15 cellular contexts compared by ENCODE assay signal in genomic region chr5:150616506-150616905, GRCh38. TPM values are rescaled to one million over a fixed set of nuclear protein-coding genes. Genes with fewer than 3 reads are reported as not detected.
DNase-seq lines count a peak whose midpoint lies in the region; ATAC-seq and TF ChIP-seq lines count a peak whose summit lies in the region.
"Had no signal": no experiment of that assay in that cellular context is flagged by ENCODE, and none has a peak within 500 bp of the region (broad histone marks: within the 10 kb centered on the region; RNA-seq: fewer than 3 reads in every experiment).

No MANE protein-coding gene starts in this region.

- H3K36me3 ChIP-seq in left ventricle myocardium inferior = no peaks in the 10 kb centered on the region
- H3K36me3 ChIP-seq in breast epithelium = no peaks in the 10 kb centered on the region
- H3K36me3 ChIP-seq: vagina had no signal

- TF ChIP-seq CTCF in left ventricle myocardium inferior (IDR thresholded peaks at IDR 0.05; ENCODE audit: borderline replicate concordance) (no peak), breast epithelium (IDR thresholded peaks at IDR 0.05) (no peak), nephron (IDR thresholded peaks at IDR 0.05; ENCODE audit: unreplicated experiment in 3 of 3) (no peak)

- no peaks in the 10 kb centered on the region for H3K27me3 ChIP-seq in left ventricle myocardium inferior (ENCODE audit: low read depth)
- H3K27me3 ChIP-seq in breast epithelium = no peaks in the 10 kb centered on the region
- H3K27me3 ChIP-seq: vagina had no signal

- H3K4me1 Mint-ChIP-seq in nephron = peaks cover 82% of the 10 kb centered on the region

- no peaks in the 10 kb centered on the region for H3K9me3 ChIP-seq in left ventricle myocardium inferior (replicated peaks)
- no peaks in the 10 kb centered on the region for H3K9me3 ChIP-seq in breast epithelium
- H3K9me3 ChIP-seq: vagina had no signal

- H3K27ac Mint-ChIP-seq in nephron = peak overlapping the region; percentile 57 to 88 (median 74)
- H3K27ac Mint-ChIP-seq: progenitor cell of endocrine pancreas had no signal

- no peak for ATAC-seq in HG03139 (IDR thresholded peaks at IDR 0.05; ENCODE audit: unreplicated experiment)
- ATAC-seq in HG03457 (IDR thresholded peaks at IDR 0.05; ENCODE audit: unreplicated experiment) = no peak

- H3K4me3 ChIP-seq in left ventricle myocardium inferior (no peak overlapping the region), breast epithelium (no peak overlapping the region)
- H3K4me3 ChIP-seq: K562, vagina had no signal

- peaks cover 16% of the 10 kb centered on the region for H3K36me3 Mint-ChIP-seq in nephron (ENCODE audit: low read depth)

- intact Hi-C loops in left ventricle myocardium inferior (cut with micrococcal nuclease) (no loop called here), cardiac septum (cut with DNase I) (no loop called here), breast epithelium (cut with DNase I; ENCODE audit: low total_unique reads) (no loop called here)

- no peak for TF ChIP-seq POLR2A in breast epithelium (IDR thresholded peaks at IDR 0.05)

- DNase-seq in left ventricle myocardium inferior (no peak), cardiac septum (ENCODE audit: low spot score) (no peak), breast epithelium (ENCODE audit: low spot score in 2 of 2) (no peak), NCI-H2196 treated with DMSO at 0.1 percent for 48 hours (lab: John Stamatoyannopoulos, UW; ENCODE audit: unreplicated experiment) (no peak)
- no peak for DNase-seq in activated CD8-positive, alpha-beta memory T cell treated with anti-CD3 and anti-CD28 coated beads, Interleukin-2, amount 50 U/mL, for 4 hours
- DNase-seq: DND-41; midbrain; NCI-H187 treated with DMSO at 0.1 percent for 48 hours; stimulated activated CD8-positive, alpha-beta memory T cell treated with anti-CD3 and anti-CD28 coated beads, Interleukin-4, amount 100 ng/mL, for 48 hours had no signal

- H3K27ac ChIP-seq in left ventricle myocardium inferior (replicated peaks) = peak overlapping the region; percentile 99
- H3K27ac ChIP-seq in breast epithelium = peak overlapping the region; percentile 78 to 83
- H3K27ac ChIP-seq: vagina had no signal

- H3K27me3 Mint-ChIP-seq in nephron (ENCODE audit: low read depth) = no peaks in the 10 kb centered on the region

- peak overlapping the region; percentile 1 to 29 (median 3) for H3K4me3 Mint-ChIP-seq in nephron

- no peaks in the 10 kb centered on the region for H3K9me3 Mint-ChIP-seq in nephron

- H3K4me1 ChIP-seq in left ventricle myocardium inferior (peaks cover 100% of the 10 kb centered on the region), breast epithelium (peaks cover 10 to 37% of the 10 kb centered on the region in 2 donors)

RNA-seq across cellular contexts. Expression of gene SYNPO, which starts 24.0 kb away (rescaled TPM):
- 715 TPM for total RNA-seq in left ventricle myocardium inferior
- total RNA-seq in cardiac septum = 829 TPM
- total RNA-seq in breast epithelium = 10 to 100 TPM in 2 of 3 donors, 1 to 10 TPM in 1; 6.3 to 22.4 (median 15.4) TPM

RNA-seq across cellular contexts. Expression of gene MYOZ3, which starts 44.5 kb away (rescaled TPM):
- total RNA-seq in left ventricle myocardium inferior = 6.2 TPM
- 10.0 TPM for total RNA-seq in cardiac septum
- under 1 TPM; under 0.01 to 0.33 (median 0.15) TPM for total RNA-seq in breast epithelium
- total RNA-seq: K562, vagina had no signal

Comparison
In these comparisons a context has a peak if more than half of its experiments do, and no peak if none do; other contexts are left out.
1. RNA of gene SYNPO, which starts 24.0 kb away (total RNA-seq): 829 TPM in cardiac septum (single experiment) and 715 TPM in left ventricle myocardium inferior (single experiment); 6.3 to 22.4 TPM in breast epithelium; every median in the first group is over 10 times any median in the second.